Comparison of ENCODE assay signal across 9 cellular contexts in the genomic region with DNA sequence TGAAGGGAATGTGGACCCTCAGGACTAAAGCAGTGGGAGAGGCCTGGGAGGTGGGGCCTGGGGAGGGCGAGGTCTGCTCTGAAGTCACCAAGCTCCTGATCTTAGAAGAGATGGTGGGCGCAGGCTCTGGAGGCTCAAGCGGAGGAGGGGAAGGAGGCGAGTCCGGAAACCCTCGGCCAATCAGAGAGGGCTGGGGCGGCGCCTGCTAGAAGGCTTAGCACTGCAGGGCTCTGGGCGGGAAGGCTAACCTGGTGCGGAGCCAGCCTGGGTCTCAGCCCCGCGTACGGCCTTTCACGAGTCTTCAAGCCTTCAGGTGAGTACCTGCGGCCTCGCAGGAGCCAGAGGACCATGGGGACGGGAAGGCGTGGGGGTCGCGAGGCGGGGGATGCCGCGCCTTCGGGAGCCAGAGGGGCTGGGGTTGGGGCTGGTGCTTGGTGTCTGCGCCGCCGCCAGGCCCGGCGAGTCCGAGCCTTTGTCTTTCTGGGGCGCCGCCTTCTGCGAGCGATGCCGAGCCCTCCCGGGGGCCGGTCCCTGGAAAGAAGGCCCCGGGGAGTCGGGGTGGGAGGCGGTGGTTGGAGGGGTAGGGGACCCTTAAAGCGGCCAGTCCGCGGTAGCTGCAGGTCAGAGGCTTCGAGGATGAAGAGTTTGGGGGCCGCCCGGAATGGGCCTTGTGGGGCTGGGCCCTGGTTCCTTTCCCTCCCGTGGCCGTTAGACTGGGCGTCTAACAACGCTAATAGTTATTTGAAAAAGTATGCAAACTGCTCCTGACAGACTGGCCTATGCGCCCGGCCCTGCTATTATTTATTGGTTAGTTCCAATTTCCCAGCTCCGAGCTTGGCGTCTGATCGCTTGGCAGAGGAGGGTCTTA. TPM values are rescaled to one million over a fixed set of nuclear protein-coding genes. Genes with fewer than 3 reads are reported as not detected.
DNase-seq lines count a peak whose midpoint lies in the region; ATAC-seq, FAIRE-seq and TF ChIP-seq lines count a peak whose summit lies in the region.
"Not testable (repeated sequence)": the region's sequence is repeated elsewhere in the genome, so short reads cannot be mapped to it uniquely, and the experiment has no call there.
"Had no signal": no experiment of that assay in that cellular context is flagged by ENCODE, and none has a peak within 500 bp of the region (broad histone marks: within the 10 kb centered on the region; RNA-seq: fewer than 3 reads in every experiment).

TMSB15B (plus strand) TSS at position 217 of the 868 bp plus-strand sequence.

- ATAC-seq in A549 (peak; percentile 99 to 100), GM19025 (IDR thresholded peaks at IDR 0.05; ENCODE audit: low read depth, unreplicated experiment) (peak; percentile 94), GM21717 (IDR thresholded peaks at IDR 0.05; ENCODE audit: unreplicated experiment) (peak; percentile 99), HG02973 (IDR thresholded peaks at IDR 0.05; ENCODE audit: unreplicated experiment) (peak; percentile 99), HG03520 (IDR thresholded peaks at IDR 0.05; ENCODE audit: unreplicated experiment) (peak; percentile 96), gastroesophageal sphincter (peak; percentile 92)
- ATAC-seq in activated CD8-positive, alpha-beta T cell treated with anti-CD3 and anti-CD28 coated beads, Interleukin-2, amount 10 ng/mL, durations not matched to agents 7 days and 5 days, result peak; percentile 100
- ATAC-seq in naive thymus-derived CD8-positive, alpha-beta T cell, result peak; percentile 99

- not testable (repeated sequence) for TF ChIP-seq CTCF in A549 (IDR thresholded peaks at IDR 0.05); gastroesophageal sphincter (IDR thresholded peaks at IDR 0.05)

- H3K27ac Mint-ChIP-seq in activated CD8-positive, alpha-beta T cell treated with anti-CD3 and anti-CD28 coated beads, Interleukin-2, amount 10 ng/mL, durations not matched to agents 7 days and 5 days; naive thymus-derived CD8-positive, alpha-beta T cell: not testable (repeated sequence)

- not testable (repeated sequence) for DNase-seq in A549 (ENCODE audit: low read depth in 1 of 2, low spot score in 1 of 2); activated CD8-positive, alpha-beta T cell treated with anti-CD3 and anti-CD28 coated beads, Interleukin-2, amount 10 ng/mL, durations not matched to agents 7 days and 5 days; naive thymus-derived CD8-positive, alpha-beta T cell

- H3K36me3 Mint-ChIP-seq in activated CD8-positive, alpha-beta T cell treated with anti-CD3 and anti-CD28 coated beads, Interleukin-2, amount 10 ng/mL, durations not matched to agents 7 days and 5 days (ENCODE audit: low read depth); naive thymus-derived CD8-positive, alpha-beta T cell: not testable (repeated sequence)

- not testable (repeated sequence) for H3K4me3 ChIP-seq in A549, gastroesophageal sphincter

- not testable (repeated sequence) for H3K4me1 ChIP-seq in A549, gastroesophageal sphincter

- H3K4me1 Mint-ChIP-seq in activated CD8-positive, alpha-beta T cell treated with anti-CD3 and anti-CD28 coated beads, Interleukin-2, amount 10 ng/mL, durations not matched to agents 7 days and 5 days (ENCODE audit: low read depth); naive thymus-derived CD8-positive, alpha-beta T cell: not testable (repeated sequence)

- not testable (repeated sequence) for H3K27me3 Mint-ChIP-seq in activated CD8-positive, alpha-beta T cell treated with anti-CD3 and anti-CD28 coated beads, Interleukin-2, amount 10 ng/mL, durations not matched to agents 7 days and 5 days (ENCODE audit: low read depth); naive thymus-derived CD8-positive, alpha-beta T cell

- not testable (repeated sequence) for H3K9me3 ChIP-seq in A549, gastroesophageal sphincter

- TF ChIP-seq EP300 in A549 (IDR thresholded peaks at IDR 0.05); gastroesophageal sphincter (IDR thresholded peaks at IDR 0.05): not testable (repeated sequence)

- POLR2A ChIA-PET in A549 (lab: Yijun Ruan, JAX); activated CD8-positive, alpha-beta T cell treated with anti-CD3 and anti-CD28 coated beads, Interleukin-2, amount 10 ng/mL, durations not matched to agents 7 days and 5 days (lab: Charles Lee); naive thymus-derived CD8-positive, alpha-beta T cell (lab: Charles Lee): not testable (repeated sequence)

- not testable (repeated sequence) for H3K9me3 Mint-ChIP-seq in activated CD8-positive, alpha-beta T cell treated with anti-CD3 and anti-CD28 coated beads, Interleukin-2, amount 10 ng/mL, durations not matched to agents 7 days and 5 days (ENCODE audit: insufficient read depth); naive thymus-derived CD8-positive, alpha-beta T cell

- H3K4me2 ChIP-seq in A549, result not testable (repeated sequence)

- not testable (repeated sequence) for H3K36me3 ChIP-seq in gastroesophageal sphincter

- FAIRE-seq in A549 (lab: Jason Lieb, UNC), result not testable (repeated sequence)

- TF ChIP-seq POLR2A in A549 (IDR thresholded peaks at IDR 0.05; ENCODE audit: low read length); gastroesophageal sphincter (IDR thresholded peaks at IDR 0.05): not testable (repeated sequence)

- CTCF ChIA-PET in A549 (lab: Yijun Ruan, JAX); activated CD8-positive, alpha-beta T cell treated with anti-CD3 and anti-CD28 coated beads, Interleukin-2, amount 10 ng/mL, durations not matched to agents 7 days and 5 days (lab: Charles Lee): not testable (repeated sequence)

- H3K4me3 Mint-ChIP-seq in activated CD8-positive, alpha-beta T cell treated with anti-CD3 and anti-CD28 coated beads, Interleukin-2, amount 10 ng/mL, durations not matched to agents 7 days and 5 days; naive thymus-derived CD8-positive, alpha-beta T cell: not testable (repeated sequence)

- WGBS in A549 (ENCODE audit: missing lambda C conversion rate), result no CpG with 5 or more reads among the region's 55 CpGs
- no CpG with 5 or more reads among the region's 55 CpGs for WGBS in gastroesophageal sphincter (ENCODE audit: low coverage in 1 of 2), 2 donors

- not testable (repeated sequence) for H3K27me3 ChIP-seq in gastroesophageal sphincter

- not testable (repeated sequence) for TF ChIP-seq RAD21 in A549 (conservative IDR thresholded peaks at IDR 0.05 in 1 of 2, IDR thresholded peaks at IDR 0.05 in 1 of 2)

- H3K27ac ChIP-seq in A549, gastroesophageal sphincter: not testable (repeated sequence)

RNA-seq across cellular contexts. Expression of gene TMSB15B, which starts in this region (rescaled TPM):
- polyA plus RNA-seq in A549 (2011; rRNA removed) (8.4 and 12.2 TPM in 2 replicates), A549 (2017; fragmentation: RNase III; extraction: RNeasy Plus Mini Kit Qiagen cat#74134 plus additional on column Dnase treatment) (5.3 to 8.0 TPM (median 6.5 TPM) in 3 replicates)
- polyA plus RNA-seq in A549 (2012; cell fraction: cytosol; rRNA removed), result 4.3 TPM in 2 replicates
- 2.2 and 3.3 TPM in 2 replicates for polyA plus RNA-seq in A549 (2012; cell fraction: nucleus; rRNA removed)
- 1.1 and 1.2 TPM in 2 replicates for polyA minus RNA-seq in A549 (2011; rRNA and poly(A)+ RNA removed)
- total RNA-seq in activated CD8-positive, alpha-beta T cell treated with anti-CD3 and anti-CD28 coated beads, Interleukin-2, amount 10 ng/mL, durations not matched to agents 7 days and 5 days, result 1 to 10 TPM; 9.4 to 9.6 TPM
- 1 to 10 TPM in 3 of 4 donors, under 1 TPM in 1; 0.19 to 6.3 (median 1.3) TPM for total RNA-seq in gastroesophageal sphincter
- total RNA-seq in naive thymus-derived CD8-positive, alpha-beta T cell, result 1 to 10 TPM; 6.1 to 7.0 TPM
- 10 to 100 TPM in 2 of 3 donors, 1 to 10 TPM in 1; 9.5 to 11.8 (median 11.5) TPM for polyA plus RNA-seq in naive thymus-derived CD8-positive, alpha-beta T cell
- total RNA-seq: HT-29 had no signal
